ENCODE assay signal across 8 cellular contexts in the genomic region with DNA sequence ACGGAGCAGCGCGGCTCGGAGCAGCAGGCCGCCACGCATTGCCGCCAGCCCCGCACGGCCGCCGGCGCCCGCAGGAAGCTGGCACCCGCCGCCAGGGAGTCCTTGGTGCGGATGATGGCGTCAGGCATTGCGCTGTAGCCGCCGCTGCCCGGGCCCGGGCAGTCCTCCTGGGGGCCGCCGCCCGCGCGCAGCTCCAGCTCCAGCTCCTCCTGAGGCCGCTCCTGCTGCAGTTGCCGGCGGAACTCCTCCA. TPM values are rescaled to one million over a fixed set of nuclear protein-coding genes. Genes with fewer than 3 reads are reported as not detected.
DNase-seq lines count a peak whose midpoint lies in the region; ATAC-seq and TF ChIP-seq lines count a peak whose summit lies in the region.

No MANE protein-coding gene starts in this region.

- peaks cover 8 to 39% of the 10 kb centered on the region in 2 donors for H3K27me3 Mint-ChIP-seq in effector memory CD8-positive, alpha-beta T cell
- peaks cover 35% of the 10 kb centered on the region for H3K27me3 Mint-ChIP-seq in activated T-helper 2 cell treated with anti-CD3 and anti-CD28 coated beads, Interferon-gamma antibody, Interleukin-2, Interleukin-4, amounts not matched to agents 10 μg/mL and 5 μg/mL and 100 μg/mL, durations not matched to agents 14 hours and 24 hours and 36 hours (ENCODE audit: low read depth)

- intact Hi-C loops in heart right ventricle (cut with DNase I): no loop called here
- intact Hi-C loops in cardiac septum (cut with DNase I): loop anchor here (1.0 kb wide), 1 partner anchor 23 kb away; no protein-coding TSS in a partner anchor
- intact Hi-C loops in activated T-helper 2 cell treated with anti-CD3 and anti-CD28 coated beads, Interferon-gamma antibody, Interleukin-2, Interleukin-4, amounts not matched to agents 10 μg/mL and 5 μg/mL and 100 μg/mL, durations not matched to agents 14 hours and 24 hours and 36 hours (cut with micrococcal nuclease): loop anchor here (5.0 to 10.0 kb wide), 2 partner anchors 144 to 299 kb away; partner anchors contain the start of gene GINM1

- no peak overlapping the region for H3K27ac Mint-ChIP-seq in effector memory CD8-positive, alpha-beta T cell
- H3K27ac Mint-ChIP-seq in activated T-helper 2 cell treated with anti-CD3 and anti-CD28 coated beads, Interferon-gamma antibody, Interleukin-2, Interleukin-4, amounts not matched to agents 10 μg/mL and 5 μg/mL and 100 μg/mL, durations not matched to agents 14 hours and 24 hours and 36 hours: no peak overlapping the region

- DNase-seq in heart right ventricle (no peak), cardiac septum (ENCODE audit: low spot score) (no peak), osteoblast (ENCODE audit: insufficient read length, low spot score, missing footprints) (no peak), ureter (ENCODE audit: low spot score) (no peak)
- DNase-seq in effector memory CD8-positive, alpha-beta T cell: peak in 1 of 3 experiments; percentile 2
- no peak for DNase-seq in activated CD8-positive, alpha-beta memory T cell treated with anti-CD3 and anti-CD28 coated beads, Interleukin-2, amount 50 U/mL, for 4 hours
- no peak for DNase-seq in activated T-helper 2 cell treated with anti-CD3 and anti-CD28 coated beads, Interferon-gamma antibody, Interleukin-2, Interleukin-4, amounts not matched to agents 10 μg/mL and 5 μg/mL and 100 μg/mL, durations not matched to agents 14 hours and 24 hours and 36 hours (ENCODE audit: low spot score)

- peaks cover 2 to 7% of the 10 kb centered on the region in 2 donors for H3K4me1 Mint-ChIP-seq in effector memory CD8-positive, alpha-beta T cell (ENCODE audit: low read depth in 2 of 2)
- H3K4me1 Mint-ChIP-seq in activated T-helper 2 cell treated with anti-CD3 and anti-CD28 coated beads, Interferon-gamma antibody, Interleukin-2, Interleukin-4, amounts not matched to agents 10 μg/mL and 5 μg/mL and 100 μg/mL, durations not matched to agents 14 hours and 24 hours and 36 hours (ENCODE audit: low read depth): peaks cover 5% of the 10 kb centered on the region

- no peaks in the 10 kb centered on the region for H3K9me3 Mint-ChIP-seq in effector memory CD8-positive, alpha-beta T cell
- H3K9me3 Mint-ChIP-seq in activated T-helper 2 cell treated with anti-CD3 and anti-CD28 coated beads, Interferon-gamma antibody, Interleukin-2, Interleukin-4, amounts not matched to agents 10 μg/mL and 5 μg/mL and 100 μg/mL, durations not matched to agents 14 hours and 24 hours and 36 hours: no peaks in the 10 kb centered on the region

- H2AFZ ChIP-seq in Loucy (ENCODE audit: low read length) (peak overlapping the region; percentile 79), osteoblast (ENCODE audit: low read length) (peak overlapping the region; percentile 76)

- H3K27ac ChIP-seq in heart right ventricle: peak overlapping the region; percentile 63 to 95 (median 90)
- H3K27ac ChIP-seq in osteoblast (ENCODE audit: low read depth, low read length): peak overlapping the region; percentile 93

- no peaks in the 10 kb centered on the region for H3K27me3 ChIP-seq in heart right ventricle
- H3K27me3 ChIP-seq in Loucy (ENCODE audit: insufficient read depth, low read length, poor library complexity, severe bottlenecking): no peaks in the 10 kb centered on the region
- no peaks in the 10 kb centered on the region for H3K27me3 ChIP-seq in osteoblast (ENCODE audit: insufficient read depth, low read length)

- peaks cover 4% of the 10 kb centered on the region for H4K20me1 ChIP-seq in Loucy (ENCODE audit: insufficient read depth, low read length, poor library complexity, severe bottlenecking)
- H4K20me1 ChIP-seq in osteoblast (ENCODE audit: insufficient read depth, low read length): no peaks in the 10 kb centered on the region

- peak in 1 of 8 donors; percentile 26 for ATAC-seq in heart right ventricle
- peak; percentile 16 for ATAC-seq in effector memory CD8-positive, alpha-beta T cell (replicated peaks)

- H3K4me2 ChIP-seq in Loucy (ENCODE audit: low read depth, low read length, poor library complexity, severe bottlenecking) (peak overlapping the region; percentile 82), osteoblast (ENCODE audit: insufficient read depth, low read length) (peak overlapping the region; percentile 85)

- H3F3A ChIP-seq in Loucy (ENCODE audit: low read depth): no peaks in the 10 kb centered on the region

- TF ChIP-seq CTCF in heart right ventricle (IDR thresholded peaks at IDR 0.05) (peak in 1 of 9 donors; percentile 1), Loucy (conservative IDR thresholded peaks at IDR 0.05; ENCODE audit: low read length) (no peak), osteoblast (IDR thresholded peaks at IDR 0.05; ENCODE audit: extremely low read depth, low read depth, low read length) (no peak)

- no peaks in the 10 kb centered on the region for H3K9me2 ChIP-seq in Loucy (replicated peaks; ENCODE audit: low read depth, low read length)

- H3K36me3 ChIP-seq in heart right ventricle (no peaks in the 10 kb centered on the region), Loucy (ENCODE audit: insufficient read depth, low read length) (no peaks in the 10 kb centered on the region), osteoblast (ENCODE audit: insufficient read depth, low read length) (no peaks in the 10 kb centered on the region)

- H3K9me3 ChIP-seq in heart right ventricle (no peaks in the 10 kb centered on the region), Loucy (ENCODE audit: insufficient read depth, low read depth, low read length) (no peaks in the 10 kb centered on the region), osteoblast (ENCODE audit: low read depth, low read length) (no peaks in the 10 kb centered on the region)

- peak overlapping the region; percentile 67 for H3K9ac ChIP-seq in Loucy (ENCODE audit: low read depth, low read length, poor library complexity, severe bottlenecking)

- no peaks in the 10 kb centered on the region for H3K36me3 Mint-ChIP-seq in effector memory CD8-positive, alpha-beta T cell (ENCODE audit: insufficient read depth)
- H3K36me3 Mint-ChIP-seq in activated T-helper 2 cell treated with anti-CD3 and anti-CD28 coated beads, Interferon-gamma antibody, Interleukin-2, Interleukin-4, amounts not matched to agents 10 μg/mL and 5 μg/mL and 100 μg/mL, durations not matched to agents 14 hours and 24 hours and 36 hours (ENCODE audit: low read depth): no peaks in the 10 kb centered on the region

- H3K4me1 ChIP-seq in heart right ventricle (peaks cover 0 to 31% (median 19%) of the 10 kb centered on the region in 9 donors), Loucy (ENCODE audit: insufficient read depth, low read length, poor library complexity, severe bottlenecking) (peaks cover 54% of the 10 kb centered on the region), osteoblast (ENCODE audit: insufficient read depth, low read length) (peaks cover 33% of the 10 kb centered on the region)

- 0 to 1% methylated on average over 23 to 30 of the region's 30 CpGs for WGBS in heart right ventricle, 2 donors

- H3K79me2 ChIP-seq in Loucy (ENCODE audit: insufficient read depth, low read length): peaks cover 28% of the 10 kb centered on the region
- peaks cover 35% of the 10 kb centered on the region for H3K79me2 ChIP-seq in osteoblast (ENCODE audit: insufficient read depth, low read length)

- H3K4me3 ChIP-seq in heart right ventricle: peak overlapping the region; percentile 50 to 82 (median 72)
- H3K4me3 ChIP-seq in Loucy (ENCODE audit: low read length, poor library complexity, severe bottlenecking): peak overlapping the region; percentile 83
- H3K4me3 ChIP-seq in osteoblast (ENCODE audit: insufficient read depth, low read length): peak overlapping the region; percentile 78

- peak overlapping the region; percentile 59 to 83 for H3K4me3 Mint-ChIP-seq in effector memory CD8-positive, alpha-beta T cell
- H3K4me3 Mint-ChIP-seq in activated T-helper 2 cell treated with anti-CD3 and anti-CD28 coated beads, Interferon-gamma antibody, Interleukin-2, Interleukin-4, amounts not matched to agents 10 μg/mL and 5 μg/mL and 100 μg/mL, durations not matched to agents 14 hours and 24 hours and 36 hours (ENCODE audit: low read depth): no peak overlapping the region

RNA-seq across cellular contexts. Expression of gene LRP11, which starts 0.6 kb away (rescaled TPM):
- total RNA-seq in heart right ventricle: 10 to 100 TPM in 9 of 10 donors, 1 to 10 TPM in 1; 7.6 to 21.0 (median 15.3) TPM
- polyA plus RNA-seq in heart right ventricle: 1 to 10 TPM in 1 of 2 donors, under 1 TPM in 1; 0.51 to 5.2 TPM
- 11.6 TPM for total RNA-seq in cardiac septum
- total RNA-seq in osteoblast: 39.4 and 54.2 TPM in 2 replicates
- total RNA-seq in ureter: 73.6 TPM
- 3.6 and 4.3 TPM in 2 replicates for total RNA-seq in activated T-helper 2 cell treated with anti-CD3 and anti-CD28 coated beads, Interferon-gamma antibody, Interleukin-2, Interleukin-4, amounts not matched to agents 10 μg/mL and 5 μg/mL and 100 μg/mL, durations not matched to agents 14 hours and 24 hours and 36 hours

RNA-seq across cellular contexts. Expression of gene RAET1E, which starts 34.4 kb away (rescaled TPM):
- 1 to 10 TPM in 1 of 10 donors, under 1 TPM in 6, not detected in 3; 0.15 to 1.4 (median 0.48) TPM for total RNA-seq in heart right ventricle
- under 1 TPM; 0.29 to 0.33 TPM for polyA plus RNA-seq in heart right ventricle
- not detected for total RNA-seq in cardiac septum
- 0.36 and 0.88 TPM in 2 replicates for total RNA-seq in osteoblast
- total RNA-seq in ureter: 5.5 TPM
- not detected in 2 replicates for total RNA-seq in activated T-helper 2 cell treated with anti-CD3 and anti-CD28 coated beads, Interferon-gamma antibody, Interleukin-2, Interleukin-4, amounts not matched to agents 10 μg/mL and 5 μg/mL and 100 μg/mL, durations not matched to agents 14 hours and 24 hours and 36 hours

RNA-seq across cellular contexts. Expression of gene RAET1G, which starts 59.4 kb away (rescaled TPM):
- total RNA-seq in heart right ventricle (under 1 TPM in 3 of 10 donors, not detected in 7; 0.21 to 0.37 (median 0.36) TPM), cardiac septum (0.35 TPM), osteoblast (1.5 and 1.8 TPM in 2 replicates), ureter (5.2 TPM)
- under 1 TPM in 1 of 2 donors, not detected in 1; 0.32 TPM for polyA plus RNA-seq in heart right ventricle
- not detected in 2 replicates for total RNA-seq in activated T-helper 2 cell treated with anti-CD3 and anti-CD28 coated beads, Interferon-gamma antibody, Interleukin-2, Interleukin-4, amounts not matched to agents 10 μg/mL and 5 μg/mL and 100 μg/mL, durations not matched to agents 14 hours and 24 hours and 36 hours

Comparison
In these comparisons a context has a peak if more than half of its experiments do, and no peak if none do; other contexts are left out.
1. intact Hi-C loops: an anchor here in cardiac septum (1.0 kb wide) and activated T-helper 2 cell treated with anti-CD3 and anti-CD28 coated beads, Interferon-gamma antibody, Interleukin-2, Interleukin-4, amounts not matched to agents 10 μg/mL and 5 μg/mL and 100 μg/mL, durations not matched to agents 14 hours and 24 hours and 36 hours (5.0 to 10.0 kb wide); none called in heart right ventricle.